ENCODE assay signal across 9 cellular contexts in the genomic region with DNA sequence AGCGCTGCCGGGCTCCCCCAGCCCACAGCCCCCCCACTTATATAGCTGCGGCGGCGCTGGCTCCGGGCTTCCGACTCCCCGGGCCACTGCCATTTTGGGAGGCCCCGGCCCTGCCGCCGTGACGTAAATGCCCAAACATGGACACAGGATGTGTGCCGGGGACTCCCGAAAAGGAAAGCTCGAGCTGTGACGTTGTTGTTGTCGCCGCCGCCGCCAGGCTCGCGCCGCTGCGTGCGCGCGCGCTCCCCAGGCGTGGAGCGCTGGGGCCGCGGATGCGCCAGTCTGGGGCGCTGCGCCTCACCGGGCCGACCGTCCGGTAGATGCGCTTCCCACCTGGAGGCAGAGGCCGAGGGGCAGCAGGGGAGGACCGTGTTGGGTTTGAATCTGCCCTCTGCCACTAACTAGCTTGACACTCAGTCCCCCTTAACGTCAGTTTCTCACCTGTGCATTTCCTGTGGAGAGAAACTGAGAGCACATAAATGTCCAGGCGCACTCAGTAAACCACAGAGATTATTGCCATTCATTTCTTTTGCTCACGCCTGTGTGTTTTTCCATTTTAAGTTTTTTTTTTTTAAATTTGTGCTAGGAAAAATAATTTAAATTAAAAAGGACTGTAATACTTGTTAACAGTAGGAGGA. TPM values are rescaled to one million over a fixed set of nuclear protein-coding genes. Genes with fewer than 3 reads are reported as not detected.
DNase-seq lines count a peak whose midpoint lies in the region; ATAC-seq, FAIRE-seq and TF ChIP-seq lines count a peak whose summit lies in the region.
"Had no signal": no experiment of that assay in that cellular context is flagged by ENCODE, and none has a peak within 500 bp of the region (broad histone marks: within the 10 kb centered on the region; RNA-seq: fewer than 3 reads in every experiment).

Gene EGR4 (minus strand): TSS at position 15 of the 638 bp plus-strand sequence. CDS start 231 bp downstream, outside the sequence.

- peak within 1 kb of the TSS; percentile 35 for H3K4me3 ChIP-seq in RWPE2 (ENCODE audit: severe bottlenecking)
- H3K4me3 ChIP-seq in foreskin fibroblast (ENCODE audit: low read depth in 1 of 2, low read length in 2 of 2), result peak within 1 kb of the TSS; percentile 38 to 42
- peak within 1 kb of the TSS in 2 of 3 donors; percentile 9 to 26 for H3K4me3 ChIP-seq in thyroid gland (replicated peaks in 1 of 3)

- H3K27me3 ChIP-seq in RWPE2 (ENCODE audit: insufficient read depth, poor library complexity, severe bottlenecking) (peaks cover 62% of the 10 kb centered on the region), thyroid gland (peaks cover 36% of the 10 kb centered on the region)

- FAIRE-seq in H54 (lab: Jason Lieb, UNC), result no peak

- H3K36me3 ChIP-seq in RWPE2 (ENCODE audit: low read depth), result no peaks in the 10 kb centered on the region
- H3K36me3 ChIP-seq in thyroid gland, result no peaks in the 10 kb centered on the region

- no peaks in the 10 kb centered on the region for H3K9me3 Mint-ChIP-seq in osteocyte (ENCODE audit: unreplicated experiment)

- H3K27ac ChIP-seq in RWPE2 (ENCODE audit: poor library complexity, severe bottlenecking) (no peak within 1 kb of the TSS), thyroid gland (no peak within 1 kb of the TSS)

- no peak for TF ChIP-seq CTCF in RWPE2 (IDR thresholded peaks at IDR 0.05; ENCODE audit: poor library complexity, severe bottlenecking)
- no peak for TF ChIP-seq CTCF in foreskin fibroblast (IDR thresholded peaks at IDR 0.05; ENCODE audit: low read depth, low read length)
- TF ChIP-seq CTCF in osteocyte (IDR thresholded peaks at IDR 0.05), result no peak
- no peak for TF ChIP-seq CTCF in thyroid gland (IDR thresholded peaks at IDR 0.05)

- peak; percentile 53 for ATAC-seq in RWPE2 (ENCODE audit: low read depth)

- H3K4me1 ChIP-seq in RWPE2 (ENCODE audit: insufficient read depth, poor library complexity, severe bottlenecking) (no peaks in the 10 kb centered on the region), thyroid gland (peaks cover 0 to 16% of the 10 kb centered on the region in 2 donors)

- H3K27me3 Mint-ChIP-seq in osteocyte (ENCODE audit: unreplicated experiment), result peaks cover 87% of the 10 kb centered on the region

- intact Hi-C loops in thyroid gland (cut with DNase I), result no loop called here

- no peaks in the 10 kb centered on the region for H3K36me3 Mint-ChIP-seq in osteocyte (ENCODE audit: unreplicated experiment)

- 2 to 6% methylated on average over 12 to 35 of the region's 45 CpGs for WGBS in thyroid gland, 2 donors

- H3K9me3 ChIP-seq in RWPE2 (ENCODE audit: severe bottlenecking), result peaks cover 3% of the 10 kb centered on the region
- H3K9me3 ChIP-seq in thyroid gland, result no peaks in the 10 kb centered on the region

- H3K4me3 Mint-ChIP-seq in osteocyte (ENCODE audit: unreplicated experiment), result peak within 1 kb of the TSS; percentile 51

- H3K4me1 Mint-ChIP-seq in osteocyte (ENCODE audit: unreplicated experiment), result peaks cover 10% of the 10 kb centered on the region

- peak; percentile 74 for DNase-seq in DMS79 treated with DMSO at 0.1 percent for 48 hours (lab: John Stamatoyannopoulos, UW)
- peak; percentile 94 for DNase-seq in H54 (ENCODE audit: insufficient read length, low spot score)
- peak; percentile 65 to 73 for DNase-seq in Kasumi-1 (lab: John Stamatoyannopoulos, UW)
- peak; percentile 70 for DNase-seq in RWPE2 (ENCODE audit: low spot score)
- DNase-seq in activated effector memory CD4-positive, alpha-beta T cell treated with anti-CD3 and anti-CD28 coated beads, Interleukin-2, amount 50 U/mL, for 16 hours, result peak; percentile 96
- DNase-seq in foreskin fibroblast, result peak; percentile 70 to 89
- DNase-seq in osteocyte (ENCODE audit: extremely low spot score, unreplicated experiment), result no peak
- peak; percentile 20 to 32 for DNase-seq in thyroid gland

- TF ChIP-seq POLR2A in H54 (IDR thresholded peaks at IDR 0.05; ENCODE audit: low read depth, low read length), result 0 out of 2 replicates have a peak, but pooled peaks have one; percentile 21
- TF ChIP-seq POLR2A in thyroid gland (IDR thresholded peaks at IDR 0.05), result no peak

- H3K27ac Mint-ChIP-seq in osteocyte (ENCODE audit: unreplicated experiment), result no peak within 1 kb of the TSS

RNA-seq across cellular contexts. Expression of gene EGR4, which starts in this region (rescaled TPM):
- total RNA-seq in osteocyte (not detected in 2 replicates), thyroid gland (not detected)
- total RNA-seq: glomerular endothelial cell had no signal

Comparison
In these comparisons a context has a peak if more than half of its experiments do, and no peak if none do; other contexts are left out.
1. Peak in DNase-seq and H3K4me3 ChIP-seq in thyroid gland; RNA of the gene not detected or under 1 TPM.